ENCODE assay signal across 1 cellular context in genomic region chr11:119168471-119169271, GRCh38.
TF ChIP-seq lines count a peak whose summit lies in the region.

Gene NLRX1 (plus strand): TSS chr11:119168725. CDS start chr11:119171404, 2,679 bp downstream.

TF ChIP-seq in HepG2, 621 proteins besides CTCF, POLR2A, EP300 and RAD21 (continued from another document and continues in another):
- TF ChIP-seq ZNF558 (CRISPR knock-in tag; IDR thresholded peaks at IDR 0.05; ENCODE audit: borderline replicate concordance) (peak; percentile 57; the same call in 1 of the 2 replicates), NKX3-1 (CRISPR knock-in tag; IDR thresholded peaks at IDR 0.05) (peak; percentile 83), MEIS2 (CRISPR knock-in tag; IDR thresholded peaks at IDR 0.05) (peak; percentile 70), KAT8 (CRISPR knock-in tag; IDR thresholded peaks at IDR 0.05) (peak; percentile 27; the same call in 1 of the 2 replicates), ZNF205 (CRISPR knock-in tag; IDR thresholded peaks at IDR 0.05) (0 out of 2 replicates have a peak, but pooled peaks have one; percentile 42), ZNF75D (CRISPR knock-in tag; IDR thresholded peaks at IDR 0.05; ENCODE audit: borderline replicate concordance) (peak; percentile 56; the same call in 1 of the 2 replicates), ZNF788 (CRISPR knock-in tag; IDR thresholded peaks at IDR 0.05; ENCODE audit: borderline replicate concordance) (peak; percentile 35; the same call in 1 of the 2 replicates), ZNF552 (CRISPR knock-in tag; IDR thresholded peaks at IDR 0.05; ENCODE audit: borderline replicate concordance) (peak; percentile 23; the same call in 1 of the 2 replicates), KDM3A (CRISPR knock-in tag; IDR thresholded peaks at IDR 0.05; ENCODE audit: low read depth) (no peak; the same call in 1 of the 2 replicates), ZNF281 (CRISPR knock-in tag; IDR thresholded peaks at IDR 0.05; ENCODE audit: borderline replicate concordance) (peak; percentile 69; the same call in 1 of the 2 replicates), MZF1 (CRISPR knock-in tag; IDR thresholded peaks at IDR 0.05; ENCODE audit: borderline replicate concordance) (no peak), HOXA3 (CRISPR knock-in tag; IDR thresholded peaks at IDR 0.05) (peak; percentile 11; the same call in 1 of the 2 replicates), KLF15 (CRISPR knock-in tag; IDR thresholded peaks at IDR 0.05; ENCODE audit: borderline replicate concordance) (0 out of 2 replicates have a peak, but pooled peaks have one; percentile 53), ZNF607 (CRISPR knock-in tag; IDR thresholded peaks at IDR 0.05; ENCODE audit: borderline replicate concordance) (peak; percentile 85; the same call in 1 of the 2 replicates), ARID4A (CRISPR knock-in tag; IDR thresholded peaks at IDR 0.05; ENCODE audit: borderline replicate concordance) (peak; percentile 69; the same call in 1 of the 2 replicates), ZNF747 (CRISPR knock-in tag; IDR thresholded peaks at IDR 0.05; ENCODE audit: borderline replicate concordance) (peak; percentile 67; the same call in 1 of the 2 replicates), ZNF225 (CRISPR knock-in tag; IDR thresholded peaks at IDR 0.05) (0 out of 2 replicates have a peak, but pooled peaks have one; percentile 9), THAP9 (CRISPR knock-in tag; IDR thresholded peaks at IDR 0.05; ENCODE audit: borderline replicate concordance) (no peak), ETV6 (CRISPR knock-in tag; conservative IDR thresholded peaks at IDR 0.05) (0 out of 2 replicates have a peak, but pooled peaks have one; percentile 28), SNAPC5 (CRISPR knock-in tag; IDR thresholded peaks at IDR 0.05; ENCODE audit: borderline replicate concordance) (no peak), HNF1B (CRISPR knock-in tag; IDR thresholded peaks at IDR 0.05) (peak; percentile 70), ZMYM3 (CRISPR knock-in tag; IDR thresholded peaks at IDR 0.05) (peak; percentile 100), ZNF569 (CRISPR knock-in tag; IDR thresholded peaks at IDR 0.05; ENCODE audit: borderline replicate concordance) (no peak), IKZF4 (CRISPR knock-in tag; IDR thresholded peaks at IDR 0.05; ENCODE audit: borderline replicate concordance, low read depth, not compliant biosample characterization) (no peak), NCOA5 (CRISPR knock-in tag; IDR thresholded peaks at IDR 0.05) (peak; percentile 71; the same call in 1 of the 2 replicates), SAP130 (CRISPR knock-in tag; IDR thresholded peaks at IDR 0.05; ENCODE audit: low read depth) (peak; percentile 58), GATAD1 (CRISPR knock-in tag; IDR thresholded peaks at IDR 0.05) (0 out of 2 replicates have a peak, but pooled peaks have one; percentile 46), CCDC6 (CRISPR knock-in tag; IDR thresholded peaks at IDR 0.05) (peak; percentile 77; the same call in 1 of the 2 replicates), PLRG1 (conservative IDR thresholded peaks at IDR 0.05) (no peak), YEATS4 (CRISPR knock-in tag; IDR thresholded peaks at IDR 0.05; ENCODE audit: borderline replicate concordance) (peak; percentile 89), ZNF335 (CRISPR knock-in tag; IDR thresholded peaks at IDR 0.05) (no peak), ELF3 (CRISPR knock-in tag; IDR thresholded peaks at IDR 0.05) (0 out of 2 replicates have a peak, but pooled peaks have one; percentile 36), ZMYM2 (CRISPR knock-in tag; IDR thresholded peaks at IDR 0.05) (peak; percentile 98), BRCA1 (CRISPR knock-in tag; IDR thresholded peaks at IDR 0.05) (0 out of 2 replicates have a peak, but pooled peaks have one; percentile 26), TGIF2 (CRISPR knock-in tag; IDR thresholded peaks at IDR 0.05) (0 out of 2 replicates have a peak, but pooled peaks have one; percentile 39), HNRNPH1 (optimal IDR thresholded peaks at IDR 0.05; ENCODE audit: low read depth, low read length) (peak; percentile 93), ATM (IDR thresholded peaks at IDR 0.05; ENCODE audit: borderline replicate concordance) (no peak), RAD51 (IDR thresholded peaks at IDR 0.05; ENCODE audit: borderline replicate concordance) (no peak), ZFX (CRISPR knock-in tag; IDR thresholded peaks at IDR 0.05; ENCODE audit: low read depth) (peak; percentile 92), MAF1 (CRISPR knock-in tag; IDR thresholded peaks at IDR 0.05; ENCODE audit: borderline replicate concordance) (0 out of 2 replicates have a peak, but pooled peaks have one; percentile 68), NR0B2 (CRISPR knock-in tag; IDR thresholded peaks at IDR 0.05) (peak; percentile 14; the same call in 1 of the 2 replicates), BRD4 (CRISPR knock-in tag; IDR thresholded peaks at IDR 0.05) (peak; percentile 78), HNRNPL (IDR thresholded peaks at IDR 0.05; ENCODE audit: low read depth, low read length) (peak; percentile 75), ZNF451 (CRISPR knock-in tag; IDR thresholded peaks at IDR 0.05) (0 out of 2 replicates have a peak, but pooled peaks have one; percentile 49), ETV5 (CRISPR knock-in tag; IDR thresholded peaks at IDR 0.05; ENCODE audit: borderline replicate concordance) (peak; percentile 21; the same call in 1 of the 2 replicates), NR2F1 (CRISPR knock-in tag; IDR thresholded peaks at IDR 0.05) (no peak), ZBTB39 (CRISPR knock-in tag; IDR thresholded peaks at IDR 0.05) (no peak), ZNF329 (CRISPR knock-in tag; IDR thresholded peaks at IDR 0.05; ENCODE audit: low read depth) (no peak), KDM2A (CRISPR knock-in tag; IDR thresholded peaks at IDR 0.05; ENCODE audit: borderline replicate concordance, low read depth) (peak; percentile 54; the same call in 1 of the 2 replicates), ZNF629 (CRISPR knock-in tag; conservative IDR thresholded peaks at IDR 0.05) (peak; percentile 100), ZBTB34 (CRISPR knock-in tag; IDR thresholded peaks at IDR 0.05) (0 out of 2 replicates have a peak, but pooled peaks have one; percentile 17), IRF2 (CRISPR knock-in tag; IDR thresholded peaks at IDR 0.05) (no peak), DMAP1 (CRISPR knock-in tag; IDR thresholded peaks at IDR 0.05) (peak; percentile 63), GTF2F1 (IDR thresholded peaks at IDR 0.05; ENCODE audit: low read length) (no peak)
